22 cellular contexts compared by ENCODE assay signal in genomic region chr5:56873056-56873455, GRCh38. TPM values are rescaled to one million over a fixed set of nuclear protein-coding genes. Genes with fewer than 3 reads are reported as not detected.
A peak's percentile ranks its signal among the peaks of the same experiment; 100 is the strongest.
DNase-seq lines count a peak whose midpoint lies in the region; ATAC-seq and FAIRE-seq lines count a peak whose summit lies in the region.
"Had no signal": no experiment of that assay in that cellular context is flagged by ENCODE, and none has a peak within 500 bp of the region (broad histone marks: within the 10 kb centered on the region; RNA-seq: fewer than 3 reads in every experiment).

No MANE protein-coding gene starts in this region.

- peak; percentile 4 for FAIRE-seq in GM19239 (lab: Jason Lieb, UNC)
- FAIRE-seq: GM12891, GM18507, K562 had no signal

- DNase-seq in activated naive CD8-positive, alpha-beta T cell treated with anti-CD3 and anti-CD28 coated beads, Interleukin-2, amount 50 U/mL, for 24 hours = no peak
- DNase-seq in activated naive CD8-positive, alpha-beta T cell treated with anti-CD3 and anti-CD28 coated beads for 36 hours = no peak
- DNase-seq in GM19239 (ENCODE audit: insufficient read length, low spot score) (no peak), amniotic epithelial cell (ENCODE audit: low read depth) (peak; percentile 65), 8988T (no peak), DMS153 treated with DMSO at 0.1 percent for 48 hours (lab: John Stamatoyannopoulos, UW; ENCODE audit: unreplicated experiment) (no peak)
- no peak for DNase-seq in stimulated activated naive B cell treated with anti-CD40 and anti-IgM and Interleukin-4, amounts not matched to agents 10 μg/mL and 1 μg/mL and 100 μg/mL, for 72 hours
- DNase-seq: ACHN, AML-193, DMS 273 treated with DMSO at 0.1 percent for 48 hours, GF-D8, GM23248, NCI-H1048, NCI-H146, NCI-H2081, NCI-H510A, NCI-H774 had no signal

- H3K9me3 Mint-ChIP-seq in activated naive CD8-positive, alpha-beta T cell treated with anti-CD3 and anti-CD28 coated beads, Interleukin-2, amount 50 U/mL, for 24 hours = no peaks in the 10 kb centered on the region
- no peaks in the 10 kb centered on the region for H3K9me3 Mint-ChIP-seq in activated naive CD8-positive, alpha-beta T cell treated with anti-CD3 and anti-CD28 coated beads for 36 hours
- no peaks in the 10 kb centered on the region for H3K9me3 Mint-ChIP-seq in stimulated activated naive B cell treated with anti-CD40 and anti-IgM and Interleukin-4, amounts not matched to agents 10 μg/mL and 1 μg/mL and 100 μg/mL, for 72 hours

- H3K36me3 Mint-ChIP-seq in activated naive CD8-positive, alpha-beta T cell treated with anti-CD3 and anti-CD28 coated beads, Interleukin-2, amount 50 U/mL, for 24 hours (ENCODE audit: low read depth) = peaks cover 42% of the 10 kb centered on the region
- H3K36me3 Mint-ChIP-seq in activated naive CD8-positive, alpha-beta T cell treated with anti-CD3 and anti-CD28 coated beads for 36 hours = peaks cover 20% of the 10 kb centered on the region
- H3K36me3 Mint-ChIP-seq in stimulated activated naive B cell treated with anti-CD40 and anti-IgM and Interleukin-4, amounts not matched to agents 10 μg/mL and 1 μg/mL and 100 μg/mL, for 72 hours = peaks cover 47 to 61% of the 10 kb centered on the region in 2 donors

- peak overlapping the region; percentile 37 for H3K27ac Mint-ChIP-seq in activated naive CD8-positive, alpha-beta T cell treated with anti-CD3 and anti-CD28 coated beads, Interleukin-2, amount 50 U/mL, for 24 hours
- no peak overlapping the region for H3K27ac Mint-ChIP-seq in activated naive CD8-positive, alpha-beta T cell treated with anti-CD3 and anti-CD28 coated beads for 36 hours
- H3K27ac Mint-ChIP-seq in stimulated activated naive B cell treated with anti-CD40 and anti-IgM and Interleukin-4, amounts not matched to agents 10 μg/mL and 1 μg/mL and 100 μg/mL, for 72 hours = peak overlapping the region; percentile 91

- H3K4me1 Mint-ChIP-seq in activated naive CD8-positive, alpha-beta T cell treated with anti-CD3 and anti-CD28 coated beads, Interleukin-2, amount 50 U/mL, for 24 hours = peaks cover 23% of the 10 kb centered on the region
- peaks cover 13% of the 10 kb centered on the region for H3K4me1 Mint-ChIP-seq in activated naive CD8-positive, alpha-beta T cell treated with anti-CD3 and anti-CD28 coated beads for 36 hours
- H3K4me1 Mint-ChIP-seq in stimulated activated naive B cell treated with anti-CD40 and anti-IgM and Interleukin-4, amounts not matched to agents 10 μg/mL and 1 μg/mL and 100 μg/mL, for 72 hours = peaks cover 28 to 57% of the 10 kb centered on the region in 2 donors

- H3K27me3 Mint-ChIP-seq in activated naive CD8-positive, alpha-beta T cell treated with anti-CD3 and anti-CD28 coated beads, Interleukin-2, amount 50 U/mL, for 24 hours = no peaks in the 10 kb centered on the region
- no peaks in the 10 kb centered on the region for H3K27me3 Mint-ChIP-seq in activated naive CD8-positive, alpha-beta T cell treated with anti-CD3 and anti-CD28 coated beads for 36 hours
- H3K27me3 Mint-ChIP-seq in stimulated activated naive B cell treated with anti-CD40 and anti-IgM and Interleukin-4, amounts not matched to agents 10 μg/mL and 1 μg/mL and 100 μg/mL, for 72 hours = no peaks in the 10 kb centered on the region

- H3K4me3 Mint-ChIP-seq in activated naive CD8-positive, alpha-beta T cell treated with anti-CD3 and anti-CD28 coated beads, Interleukin-2, amount 50 U/mL, for 24 hours = no peak overlapping the region
- no peak overlapping the region for H3K4me3 Mint-ChIP-seq in activated naive CD8-positive, alpha-beta T cell treated with anti-CD3 and anti-CD28 coated beads for 36 hours
- peak overlapping the region; percentile 21 to 27 for H3K4me3 Mint-ChIP-seq in stimulated activated naive B cell treated with anti-CD40 and anti-IgM and Interleukin-4, amounts not matched to agents 10 μg/mL and 1 μg/mL and 100 μg/mL, for 72 hours

- no peak for ATAC-seq in activated naive CD8-positive, alpha-beta T cell treated with anti-CD3 and anti-CD28 coated beads, Interleukin-2, amount 50 U/mL, for 24 hours
- no peak for ATAC-seq in stimulated activated naive B cell treated with anti-CD40 and anti-IgM and Interleukin-4, amounts not matched to agents 10 μg/mL and 1 μg/mL and 100 μg/mL, for 72 hours (replicated peaks)
- ATAC-seq in HG03439 (IDR thresholded peaks at IDR 0.05; ENCODE audit: unreplicated experiment) = no peak
- ATAC-seq: HCT116, K562 had no signal

RNA-seq across cellular contexts. Expression of gene SETD9, which starts 36.3 kb away (rescaled TPM):
- total RNA-seq in activated naive CD8-positive, alpha-beta T cell treated with anti-CD3 and anti-CD28 coated beads for 36 hours = 10 to 100 TPM; 12.1 to 15.4 TPM

RNA-seq across cellular contexts. Expression of gene MAP3K1, which starts 57.7 kb away (rescaled TPM):
- total RNA-seq in activated naive CD8-positive, alpha-beta T cell treated with anti-CD3 and anti-CD28 coated beads for 36 hours = 10 to 100 TPM; 10.1 to 10.6 TPM

Comparison
In these comparisons a context has a peak if more than half of its experiments do, and no peak if none do; other contexts are left out.
1. H3K4me3 Mint-ChIP-seq: peak in stimulated activated naive B cell treated with anti-CD40 and anti-IgM and Interleukin-4, amounts not matched to agents 10 μg/mL and 1 μg/mL and 100 μg/mL, for 72 hours (2 of 2); none in activated naive CD8-positive, alpha-beta T cell treated with anti-CD3 and anti-CD28 coated beads, Interleukin-2, amount 50 U/mL, for 24 hours (single experiment) and activated naive CD8-positive, alpha-beta T cell treated with anti-CD3 and anti-CD28 coated beads for 36 hours (single experiment).